In the genomic region with DNA sequence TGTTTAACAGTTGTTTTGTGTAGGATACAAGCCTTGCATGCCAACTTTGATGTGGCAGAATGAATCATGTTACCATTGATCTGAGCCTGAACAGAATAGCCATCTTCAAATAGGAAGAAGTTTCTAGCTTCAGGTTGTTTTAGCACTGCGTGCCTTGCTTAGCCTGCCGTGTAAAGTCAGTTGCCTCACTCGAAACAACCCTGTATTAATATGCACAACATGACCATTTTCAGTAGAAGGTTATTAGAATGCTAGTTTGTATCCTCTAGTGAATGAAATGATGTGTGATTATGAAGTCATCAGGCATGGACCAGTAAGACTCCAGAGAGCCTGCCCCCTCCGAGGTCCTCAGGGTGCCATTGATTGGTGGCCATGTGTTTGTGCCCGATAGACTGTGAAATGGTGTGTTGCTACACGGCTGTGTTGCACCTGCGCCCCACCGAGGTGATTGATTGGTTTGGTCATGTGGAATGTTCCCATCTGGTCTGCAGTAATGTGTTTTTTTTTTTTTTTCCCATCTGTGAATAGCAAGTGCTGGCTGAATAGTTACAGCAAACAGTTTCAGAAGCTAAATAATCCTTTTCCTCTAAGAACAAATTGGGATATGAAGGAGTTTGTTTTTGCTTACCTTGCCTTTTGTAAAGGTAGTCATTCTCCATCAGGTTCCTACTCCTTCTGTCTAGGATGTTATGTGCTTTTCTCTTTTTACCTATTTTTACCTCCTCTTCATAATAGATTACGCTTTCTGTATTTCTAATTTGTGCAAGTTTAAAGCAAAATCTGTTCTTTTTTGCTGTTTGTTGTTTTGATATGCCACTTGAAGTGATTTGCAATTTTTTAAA, we compare ENCODE assay signal across 8 cellular contexts.
DNase-seq lines count a peak whose midpoint lies in the region; ATAC-seq, FAIRE-seq and TF ChIP-seq lines count a peak whose summit lies in the region.

No MANE protein-coding gene starts in this region.

- no peak for TF ChIP-seq POLR2A in H54 (IDR thresholded peaks at IDR 0.05; ENCODE audit: low read depth, low read length)

- TF ChIP-seq CTCF in nephron progenitor cell (IDR thresholded peaks at IDR 0.05) = no peak
- no peak for TF ChIP-seq CTCF in OCI-LY7 (conservative IDR thresholded peaks at IDR 0.05; ENCODE audit: low read length)

- H3K36me3 Mint-ChIP-seq in nephron progenitor cell (ENCODE audit: low read depth) = peaks cover 8% of the 10 kb centered on the region

- no peak overlapping the region for H2AFZ ChIP-seq in OCI-LY7 (ENCODE audit: low read length)

- no peaks in the 10 kb centered on the region for H3K9me3 ChIP-seq in OCI-LY7 (ENCODE audit: low read length)

- POLR2A ChIA-PET in OCI-LY7 (lab: Charles Lee) = interaction anchor here (0.7 to 1.2 kb wide), 4 partner anchors 10 to 48 kb away, joined by 3 to 4 read pairs (median 3); no protein-coding TSS in a partner anchor

- H3K36me3 ChIP-seq in OCI-LY7 (ENCODE audit: insufficient read depth, low read length) = no peaks in the 10 kb centered on the region

- peak; percentile 57 for ATAC-seq in GM18909 (IDR thresholded peaks at IDR 0.05; ENCODE audit: poor library complexity, unreplicated experiment)
- ATAC-seq in HG02623 (IDR thresholded peaks at IDR 0.05; ENCODE audit: unreplicated experiment) = no peak

- peaks cover 72% of the 10 kb centered on the region for H3K4me1 Mint-ChIP-seq in nephron progenitor cell

- no peaks in the 10 kb centered on the region for H3K9me3 Mint-ChIP-seq in nephron progenitor cell

- peak; percentile 86 for DNase-seq in NCI-H146 treated with DMSO at 0.1 percent for 48 hours (lab: John Stamatoyannopoulos, UW; ENCODE audit: unreplicated experiment)
- peak in 34 of 56 donors; percentile 2 to 68 (median 30) for DNase-seq in amygdala (lab: John Stamatoyannopoulos, UW)
- DNase-seq in nephron progenitor cell = peak; percentile 60
- DNase-seq in OCI-LY7 (ENCODE audit: low spot score) = no peak
- DNase-seq in GDM1 (lab: John Stamatoyannopoulos, UW) = no peak
- DNase-seq in H54 (ENCODE audit: insufficient read length, low spot score) = no peak

- CTCF ChIA-PET in OCI-LY7 (lab: Charles Lee; ENCODE audit: unreplicated experiment) = no interaction called here

- H3K4me2 ChIP-seq in OCI-LY7 (ENCODE audit: low read length) = no peak overlapping the region

- H3K4me3 ChIP-seq in OCI-LY7 (ENCODE audit: low read depth, low read length, poor library complexity, severe bottlenecking) = no peak overlapping the region

- H3K9me2 ChIP-seq in OCI-LY7 (ENCODE audit: insufficient read depth, low read length) = no peaks in the 10 kb centered on the region

- H3K27ac ChIP-seq in OCI-LY7 (ENCODE audit: low read depth, low read length, poor library complexity, severe bottlenecking) = no peak overlapping the region

- no TSS peak for BruUV-seq in OCI-LY7 (replicated peaks; lab: Mats Ljungman, UMichigan)

- no peaks in the 10 kb centered on the region for H3K79me2 ChIP-seq in OCI-LY7 (ENCODE audit: insufficient read depth, low read depth, low read length)

- H3K4me1 ChIP-seq in OCI-LY7 (ENCODE audit: insufficient read depth, low read length, poor library complexity, severe bottlenecking) = no peaks in the 10 kb centered on the region

- no peak overlapping the region for H3K27ac Mint-ChIP-seq in nephron progenitor cell

- no peaks in the 10 kb centered on the region for H4K20me1 ChIP-seq in OCI-LY7 (ENCODE audit: insufficient read depth, low read length)

- intact Hi-C loops in OCI-LY7 (cut with micrococcal nuclease; ENCODE audit: unreplicated experiment) = no loop called here

- no peaks in the 10 kb centered on the region for H3K27me3 Mint-ChIP-seq in nephron progenitor cell (ENCODE audit: low read depth, poor library complexity)

- H3K4me3 Mint-ChIP-seq in nephron progenitor cell = peak overlapping the region; percentile 13

- no peak for FAIRE-seq in H54 (lab: Jason Lieb, UNC)

Comparison
In these comparisons a context has a peak if more than half of its experiments do, and no peak if none do; other contexts are left out.
1. DNase-seq: peak in NCI-H146 treated with DMSO at 0.1 percent for 48 hours (single experiment), amygdala (34 of 56) and nephron progenitor cell (single experiment); none in OCI-LY7 (single experiment), GDM1 (single experiment) and H54 (single experiment).